In the genomic region with DNA sequence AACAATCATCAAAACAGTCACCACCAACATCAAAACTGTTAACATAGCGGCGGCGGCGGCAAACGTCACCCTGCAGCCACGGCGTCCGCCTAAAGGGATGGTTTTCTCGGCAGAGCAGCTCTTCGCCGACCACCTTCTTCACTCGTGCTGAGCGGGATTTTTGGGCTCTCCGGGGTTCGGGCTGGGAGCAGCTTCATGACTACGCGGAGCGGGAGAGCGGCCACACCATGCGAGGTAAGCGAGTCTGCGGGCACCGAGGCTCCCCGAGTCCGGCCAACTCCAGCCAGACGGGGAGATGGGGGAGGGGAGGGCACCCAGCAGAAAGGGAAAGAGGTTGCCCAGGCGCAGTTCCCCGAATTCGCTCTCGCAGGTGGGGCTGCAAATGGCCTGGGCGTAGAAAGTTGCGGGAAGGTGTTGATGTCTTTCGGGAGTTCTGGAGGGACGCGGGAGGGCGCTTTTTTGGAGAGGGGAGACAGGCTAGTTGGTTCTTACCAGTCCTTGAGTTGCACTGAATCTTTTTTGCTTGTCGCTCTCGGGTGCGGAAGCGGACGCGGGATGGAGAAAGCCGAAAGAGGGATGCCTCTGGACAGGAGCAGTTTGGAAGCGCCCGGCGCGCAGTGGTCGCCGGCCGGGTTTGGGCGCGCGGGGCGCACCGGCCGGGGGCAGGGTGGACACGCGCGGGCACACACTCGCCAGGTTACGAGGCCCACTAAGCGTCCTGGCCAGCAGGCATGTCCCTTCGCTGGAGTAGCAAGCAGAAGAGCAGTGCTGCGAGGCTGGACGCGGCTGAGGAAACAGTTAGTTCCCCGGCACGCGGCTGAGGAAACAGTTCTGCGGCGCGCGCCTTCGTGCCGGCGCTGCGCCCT, we compare ENCODE assay signal across 8 cellular contexts. TPM values are rescaled to one million over a fixed set of nuclear protein-coding genes. Genes with fewer than 3 reads are reported as not detected.
DNase-seq lines count a peak whose midpoint lies in the region; ATAC-seq and TF ChIP-seq lines count a peak whose summit lies in the region.

No MANE protein-coding gene starts in this region.

- H3K36me3 ChIP-seq in RWPE2 (ENCODE audit: low read depth) (no peaks in the 10 kb centered on the region), mucosa of descending colon (ENCODE audit: low read depth) (no peaks in the 10 kb centered on the region), upper lobe of right lung (no peaks in the 10 kb centered on the region)

- H3K9me3 ChIP-seq in RWPE2 (ENCODE audit: severe bottlenecking) (no peaks in the 10 kb centered on the region), mucosa of descending colon (no peaks in the 10 kb centered on the region), upper lobe of right lung (no peaks in the 10 kb centered on the region)

- TF ChIP-seq CTCF in AG09309 (IDR thresholded peaks at IDR 0.05; ENCODE audit: control insufficient read depth, insufficient read depth, low read depth, low read length, missing control alignments): no peak
- no peak for TF ChIP-seq CTCF in RWPE2 (IDR thresholded peaks at IDR 0.05; ENCODE audit: poor library complexity, severe bottlenecking)
- no peak for TF ChIP-seq CTCF in endothelial cell (IDR thresholded peaks at IDR 0.05; ENCODE audit: unreplicated experiment)
- no peak for TF ChIP-seq CTCF in mucosa of descending colon (IDR thresholded peaks at IDR 0.05)
- no peak for TF ChIP-seq CTCF in upper lobe of right lung (IDR thresholded peaks at IDR 0.05)

- H3K27me3 ChIP-seq in RWPE2 (ENCODE audit: insufficient read depth, poor library complexity, severe bottlenecking) (peaks cover 91% of the 10 kb centered on the region), upper lobe of right lung (peaks cover 44% of the 10 kb centered on the region)

- H3K36me3 Mint-ChIP-seq in endothelial cell (ENCODE audit: low read depth, unreplicated experiment): no peaks in the 10 kb centered on the region

- no peaks in the 10 kb centered on the region for H3K4me1 ChIP-seq in RWPE2 (ENCODE audit: insufficient read depth, poor library complexity, severe bottlenecking)
- no peaks in the 10 kb centered on the region for H3K4me1 ChIP-seq in mucosa of descending colon (ENCODE audit: low read depth)
- H3K4me1 ChIP-seq in upper lobe of right lung: peaks cover 18% of the 10 kb centered on the region

- H3K9me3 Mint-ChIP-seq in endothelial cell (ENCODE audit: unreplicated experiment): no peaks in the 10 kb centered on the region

- ATAC-seq in GM19438 (IDR thresholded peaks at IDR 0.05; ENCODE audit: low read depth, unreplicated experiment): peak; percentile 13
- peak; percentile 44 for ATAC-seq in RWPE2 (ENCODE audit: low read depth)
- peak; percentile 34 for ATAC-seq in mucosa of descending colon
- ATAC-seq in upper lobe of right lung: peak; percentile 41
- no peak for ATAC-seq in GM19467 (IDR thresholded peaks at IDR 0.05; ENCODE audit: unreplicated experiment)

- H3K27ac ChIP-seq in RWPE2 (ENCODE audit: poor library complexity, severe bottlenecking): no peak overlapping the region
- H3K27ac ChIP-seq in upper lobe of right lung: no peak overlapping the region

- peaks cover 17% of the 10 kb centered on the region for H3K27me3 Mint-ChIP-seq in endothelial cell (ENCODE audit: unreplicated experiment)

- intact Hi-C loops in mucosa of descending colon (cut with DNase I, micrococcal nuclease) (no loop called here), upper lobe of right lung (cut with DNase I) (no loop called here)

- DNase-seq in AG09309 (ENCODE audit: low read depth) (no peak), RWPE2 (ENCODE audit: low spot score) (no peak), endothelial cell (ENCODE audit: low spot score) (peak; percentile 45), mucosa of descending colon (peak; percentile 7 to 50 (median 27)), upper lobe of right lung (peak; percentile 70)
- no peak for DNase-seq in stimulated activated naive CD4-positive, alpha-beta T cell (lab: John Stamatoyannopoulos, UW)

- H3K4me1 Mint-ChIP-seq in endothelial cell (ENCODE audit: unreplicated experiment): peaks cover 26% of the 10 kb centered on the region

- H3K4me3 Mint-ChIP-seq in endothelial cell (ENCODE audit: unreplicated experiment): peak overlapping the region; percentile 96

- H3K4me3 ChIP-seq in AG09309 (ENCODE audit: control insufficient read depth, low read depth, low read length) (peak overlapping the region; percentile 56), RWPE2 (ENCODE audit: severe bottlenecking) (peak overlapping the region; percentile 33), mucosa of descending colon (no peak overlapping the region), upper lobe of right lung (peak overlapping the region; percentile 63)

- peak overlapping the region; percentile 45 for H3K27ac Mint-ChIP-seq in endothelial cell (ENCODE audit: unreplicated experiment)

RNA-seq across cellular contexts. Expression of a gene that starts 0.8 kb away (rescaled TPM):
- total RNA-seq in endothelial cell (ENCODE audit: unreplicated experiment) (0.51 TPM), mucosa of descending colon (under 1 TPM in 2 of 3 donors, not detected in 1; 0.19 to 0.66 TPM), upper lobe of right lung (2.1 TPM)

Comparison
In these comparisons a context has a peak if more than half of its experiments do, and no peak if none do; other contexts are left out.
1. DNase-seq: peak in endothelial cell (single experiment), mucosa of descending colon (3 of 3) and upper lobe of right lung (single experiment); none in AG09309 (single experiment), RWPE2 (single experiment) and stimulated activated naive CD4-positive, alpha-beta T cell (0 of 6).